9 cellular contexts compared by ENCODE assay signal in the genomic region with DNA sequence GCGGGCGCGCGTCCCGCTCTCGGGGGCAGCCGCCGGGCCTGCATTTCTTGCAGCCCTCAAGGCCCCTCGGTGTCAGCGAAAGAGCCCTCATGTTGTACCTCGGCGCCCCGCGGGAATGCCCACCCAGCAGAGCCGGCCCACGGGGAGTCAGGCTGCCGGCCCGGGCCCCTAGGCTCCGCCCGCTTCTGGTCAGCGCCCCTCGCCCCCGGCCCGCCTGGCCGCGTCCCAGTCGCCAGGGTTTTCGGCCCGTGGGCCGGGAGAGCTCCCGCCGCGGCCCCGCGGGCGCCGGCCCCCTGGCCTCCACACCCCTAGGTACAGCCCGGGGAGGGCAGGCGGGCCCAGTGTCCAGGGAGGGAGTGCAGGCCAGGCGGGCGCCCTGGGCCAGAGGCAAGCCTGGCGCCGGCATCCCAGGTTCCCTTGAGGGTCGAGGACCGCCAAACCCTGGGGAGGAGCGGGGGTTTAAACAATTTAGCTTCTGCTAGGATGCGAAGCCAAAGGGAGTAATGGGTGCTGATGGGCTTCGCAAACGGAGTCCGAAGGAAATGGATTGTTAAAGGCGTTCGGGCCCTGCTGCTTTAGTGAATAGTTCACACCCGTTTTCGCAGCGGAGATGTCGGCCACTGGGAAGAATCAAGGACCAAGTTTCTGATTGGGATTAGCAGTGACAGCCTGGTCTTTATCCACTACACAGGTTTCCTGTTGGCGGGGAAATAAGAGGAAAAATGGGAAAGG. TPM values are rescaled to one million over a fixed set of nuclear protein-coding genes. Genes with fewer than 3 reads are reported as not detected.
DNase-seq lines count a peak whose midpoint lies in the region; ATAC-seq and TF ChIP-seq lines count a peak whose summit lies in the region.
"Had no signal": no experiment of that assay in that cellular context is flagged by ENCODE, and none has a peak within 500 bp of the region (broad histone marks: within the 10 kb centered on the region; RNA-seq: fewer than 3 reads in every experiment).

No MANE protein-coding gene starts in this region.

- TF ChIP-seq CTCF in fibroblast of mammary gland (conservative IDR thresholded peaks at IDR 0.05; ENCODE audit: control insufficient read depth, insufficient read depth, low read depth, low read length) (no peak), osteocyte (IDR thresholded peaks at IDR 0.05) (no peak)

- peaks cover 10% of the 10 kb centered on the region; the same call in 1 of the 2 replicates for H3K9me3 ChIP-seq in NT2/D1 (ENCODE audit: insufficient read depth, low read length)

- peaks cover 4% of the 10 kb centered on the region for H3K9me3 Mint-ChIP-seq in osteocyte (ENCODE audit: unreplicated experiment)

- H3K4me1 Mint-ChIP-seq in osteocyte (ENCODE audit: unreplicated experiment) = peaks cover 3% of the 10 kb centered on the region

- peaks cover 63% of the 10 kb centered on the region for H3K27me3 Mint-ChIP-seq in osteocyte (ENCODE audit: unreplicated experiment)

- no peaks in the 10 kb centered on the region for H3K36me3 Mint-ChIP-seq in osteocyte (ENCODE audit: unreplicated experiment)

- DNase-seq in D341Med (ENCODE audit: low spot score) = peak; percentile 28
- no peak for DNase-seq in NT2/D1 (ENCODE audit: low read depth, low spot score)
- DNase-seq in fibroblast of mammary gland (ENCODE audit: low read depth) = no peak
- no peak for DNase-seq in osteocyte (ENCODE audit: extremely low spot score, unreplicated experiment)
- DNase-seq in OCI-M2 (lab: John Stamatoyannopoulos, UW; ENCODE audit: unreplicated experiment) = no peak
- DNase-seq in SK-N-DZ (ENCODE audit: low spot score) = no peak
- DNase-seq in SHP77 treated with DMSO at 0.1 percent for 48 hours (lab: John Stamatoyannopoulos, UW) = no peak
- DNase-seq: dermis blood vessel endothelial cell had no signal

- H3K9ac ChIP-seq in NT2/D1 (ENCODE audit: insufficient read length, low read depth) = peak overlapping the region; percentile 74

- no peak overlapping the region for H3K27ac Mint-ChIP-seq in osteocyte (ENCODE audit: unreplicated experiment)

- H3K27me3 ChIP-seq in NT2/D1 (ENCODE audit: insufficient read depth, insufficient read length) = peaks cover 55% of the 10 kb centered on the region

- H3K4me1 ChIP-seq in NT2/D1 (ENCODE audit: insufficient read depth, insufficient read length) = peaks cover 2% of the 10 kb centered on the region

- H3K4me3 ChIP-seq in NT2/D1 (ENCODE audit: insufficient read length, low read depth) (peak overlapping the region; percentile 38), fibroblast of mammary gland (ENCODE audit: control insufficient read depth, low read depth, low read length) (peak overlapping the region; percentile 2)

- no peak for ATAC-seq in GM18861 (IDR thresholded peaks at IDR 0.05; ENCODE audit: unreplicated experiment)

- peak overlapping the region; percentile 41 for H3K4me3 Mint-ChIP-seq in osteocyte (ENCODE audit: unreplicated experiment)

- no peaks in the 10 kb centered on the region for H3K36me3 ChIP-seq in NT2/D1 (ENCODE audit: insufficient read depth, insufficient read length, low read length)

RNA-seq across cellular contexts. Expression of gene KCNA3, which starts 0.5 kb away (rescaled TPM):
- not detected in 2 replicates for total RNA-seq in osteocyte
- polyA plus RNA-seq in SK-N-DZ (2014; cell fraction: cytosol; rRNA removed) = 0.07 and 0.09 TPM in 2 replicates
- 0.18 TPM in 1 of 2 replicates, not detected in the other for polyA plus RNA-seq in SK-N-DZ (2014; cell fraction: nucleus; rRNA removed)
- total RNA-seq: dermis blood vessel endothelial cell had no signal
